Comparison of ENCODE assay signal across 10 cellular contexts in the genomic region with DNA sequence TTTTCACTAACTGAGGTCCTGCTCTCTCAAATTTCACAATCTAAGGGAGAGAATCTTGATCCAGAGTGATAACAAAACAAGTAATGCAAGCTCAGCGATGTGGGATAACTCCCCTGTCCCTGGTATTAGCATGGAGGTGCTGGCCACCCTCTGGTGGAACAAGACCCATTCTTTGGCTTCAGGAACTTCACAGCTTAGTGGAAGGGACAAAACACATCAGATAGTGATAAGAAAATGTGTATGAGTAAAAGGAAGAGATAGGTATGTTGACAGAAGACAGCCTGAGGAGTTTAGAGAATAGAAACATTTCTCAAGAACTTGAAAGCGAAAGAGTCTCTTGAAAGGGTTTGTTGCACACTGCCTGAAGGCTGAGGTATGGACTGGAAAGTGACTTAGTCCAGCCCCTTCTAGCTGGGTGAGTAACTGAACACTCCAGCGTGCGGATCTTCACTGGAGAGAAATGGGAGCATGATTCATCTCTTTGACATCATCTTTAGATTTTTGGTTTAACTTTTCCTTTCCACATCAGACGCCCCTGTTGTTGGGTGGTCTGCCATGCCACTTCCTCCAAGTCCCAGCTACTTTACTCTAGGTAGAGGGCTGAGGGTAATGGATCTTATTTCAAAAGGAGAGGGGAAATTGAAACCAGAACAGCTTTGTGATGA. TPM values are rescaled to one million over a fixed set of nuclear protein-coding genes. Genes with fewer than 3 reads are reported as not detected.
A peak's percentile ranks its signal among the peaks of the same experiment; 100 is the strongest.
DNase-seq lines count a peak whose midpoint lies in the region; ATAC-seq and TF ChIP-seq lines count a peak whose summit lies in the region.
"Had no signal": no experiment of that assay in that cellular context is flagged by ENCODE, and none has a peak within 500 bp of the region (broad histone marks: within the 10 kb centered on the region; RNA-seq: fewer than 3 reads in every experiment).

No MANE protein-coding gene starts in this region.

- H3K9ac ChIP-seq in smooth muscle cell (ENCODE audit: low read depth) = peak overlapping the region; percentile 52

- H3K9me3 Mint-ChIP-seq in activated CD4-positive, alpha-beta T cell treated with anti-CD3 and anti-CD28 coated beads for 36 hours (ENCODE audit: low read depth) = no peaks in the 10 kb centered on the region
- no peaks in the 10 kb centered on the region for H3K9me3 Mint-ChIP-seq in activated T-helper 17 cell treated with anti-CD3 and anti-CD28 coated beads, Interleukin-2, amount 50 U/mL, for 72 hours

- H3K36me3 ChIP-seq in smooth muscle cell (ENCODE audit: low read depth) = no peaks in the 10 kb centered on the region

- H3K4me2 ChIP-seq in smooth muscle cell = peak overlapping the region; percentile 68

- no peaks in the 10 kb centered on the region for H3K27me3 ChIP-seq in smooth muscle cell (ENCODE audit: low read depth)
- H3K27me3 ChIP-seq: body of pancreas had no signal

- peak; percentile 97 for ATAC-seq in activated CD4-positive, alpha-beta T cell treated with anti-CD3 and anti-CD28 coated beads for 36 hours
- ATAC-seq in HG03025 (IDR thresholded peaks at IDR 0.05; ENCODE audit: low FRiP score, unreplicated experiment) = peak; percentile 95
- peak; percentile 95 for ATAC-seq in activated T-helper 17 cell treated with anti-CD3 and anti-CD28 coated beads, Interleukin-2, amount 50 U/mL, for 72 hours (replicated peaks)
- ATAC-seq: body of pancreas had no signal

- H3K4me3 Mint-ChIP-seq in activated CD4-positive, alpha-beta T cell treated with anti-CD3 and anti-CD28 coated beads for 36 hours = no peak overlapping the region
- no peak overlapping the region for H3K4me3 Mint-ChIP-seq in activated T-helper 17 cell treated with anti-CD3 and anti-CD28 coated beads, Interleukin-2, amount 50 U/mL, for 72 hours
- H3K4me3 Mint-ChIP-seq: B cell had no signal

- H3K79me2 ChIP-seq in smooth muscle cell (ENCODE audit: low read depth) = no peaks in the 10 kb centered on the region

- H3K4me1 ChIP-seq in smooth muscle cell (ENCODE audit: low read depth) = peaks cover 42% of the 10 kb centered on the region

- no peaks in the 10 kb centered on the region for H3K36me3 Mint-ChIP-seq in activated CD4-positive, alpha-beta T cell treated with anti-CD3 and anti-CD28 coated beads for 36 hours (ENCODE audit: low read depth)
- no peaks in the 10 kb centered on the region for H3K36me3 Mint-ChIP-seq in activated T-helper 17 cell treated with anti-CD3 and anti-CD28 coated beads, Interleukin-2, amount 50 U/mL, for 72 hours (ENCODE audit: low read depth)

- H3K4me1 Mint-ChIP-seq in activated CD4-positive, alpha-beta T cell treated with anti-CD3 and anti-CD28 coated beads for 36 hours = peaks cover 9% of the 10 kb centered on the region
- H3K4me1 Mint-ChIP-seq in activated T-helper 17 cell treated with anti-CD3 and anti-CD28 coated beads, Interleukin-2, amount 50 U/mL, for 72 hours = no peaks in the 10 kb centered on the region

- H3K27ac Mint-ChIP-seq in activated CD4-positive, alpha-beta T cell treated with anti-CD3 and anti-CD28 coated beads for 36 hours = peak overlapping the region; percentile 62
- no peak overlapping the region for H3K27ac Mint-ChIP-seq in activated T-helper 17 cell treated with anti-CD3 and anti-CD28 coated beads, Interleukin-2, amount 50 U/mL, for 72 hours
- H3K27ac Mint-ChIP-seq: B cell had no signal

- intact Hi-C loops in activated CD4-positive, alpha-beta T cell treated with anti-CD3 and anti-CD28 coated beads for 36 hours (cut with DNase I, micrococcal nuclease) = loop anchor here in 1 of 2 experiments (2.0 kb wide), 1 partner anchor 24 kb away; no protein-coding TSS in a partner anchor

- CTCF ChIA-PET in activated CD4-positive, alpha-beta T cell treated with anti-CD3 and anti-CD28 coated beads for 36 hours (lab: Charles Lee) = interaction anchor here (0.6 to 1.2 kb wide), 3 partner anchors 12 to 259 kb away, joined by 3 read pairs; no protein-coding TSS in a partner anchor

- POLR2A ChIA-PET in activated CD4-positive, alpha-beta T cell treated with anti-CD3 and anti-CD28 coated beads for 36 hours (lab: Charles Lee) = interaction anchor here (0.6 to 1.1 kb wide), 4 partner anchors 25 to 1203 kb away, joined by 3 read pairs; no protein-coding TSS in a partner anchor

- H3K27me3 Mint-ChIP-seq in activated CD4-positive, alpha-beta T cell treated with anti-CD3 and anti-CD28 coated beads for 36 hours = peaks cover 12% of the 10 kb centered on the region
- peaks cover 27% of the 10 kb centered on the region for H3K27me3 Mint-ChIP-seq in activated T-helper 17 cell treated with anti-CD3 and anti-CD28 coated beads, Interleukin-2, amount 50 U/mL, for 72 hours

- H4K20me1 ChIP-seq in smooth muscle cell (ENCODE audit: low read depth) = no peaks in the 10 kb centered on the region

- no peaks in the 10 kb centered on the region for H3K9me3 ChIP-seq in smooth muscle cell (replicated peaks; ENCODE audit: low read depth)
- H3K9me3 ChIP-seq: body of pancreas had no signal

- H2AFZ ChIP-seq in smooth muscle cell (ENCODE audit: low read depth) = no peak overlapping the region

- peak overlapping the region; percentile 93 for H3K27ac ChIP-seq in smooth muscle cell (ENCODE audit: low read depth)
- H3K27ac ChIP-seq: body of pancreas had no signal

- TF ChIP-seq CTCF in smooth muscle cell (IDR thresholded peaks at IDR 0.05; ENCODE audit: borderline replicate concordance, insufficient read depth, poor library complexity, severe bottlenecking) = no peak

- peak; percentile 56 for DNase-seq in activated CD4-positive, alpha-beta T cell treated with anti-CD3 and anti-CD28 coated beads for 36 hours
- no peak for DNase-seq in activated CD4-positive, alpha-beta T cell treated with anti-CD3 and anti-CD28 coated beads for 4 hours
- DNase-seq in smooth muscle cell (lab: John Stamatoyannopoulos, UW; ENCODE audit: unreplicated experiment) (no peak), 8988T (no peak), NCI-H2081 treated with DMSO at 0.1 percent for 48 hours (lab: John Stamatoyannopoulos, UW) (no peak)
- DNase-seq in activated effector memory CD4-positive, alpha-beta T cell treated with anti-CD3 and anti-CD28 coated beads, Interleukin-2, amount 50 U/mL, for 16 hours = no peak
- DNase-seq: body of pancreas had no signal

- 23% methylated on average over 5 of the region's 5 CpGs for WGBS in smooth muscle cell (ENCODE audit: low lambda C conversion rate)

- H3K4me3 ChIP-seq in smooth muscle cell = peak overlapping the region; percentile 3
- H3K4me3 ChIP-seq: body of pancreas had no signal

- H3F3A ChIP-seq in smooth muscle cell (ENCODE audit: low read depth) = peaks cover 18% of the 10 kb centered on the region

RNA-seq across cellular contexts. Expression of a gene that starts 25.4 kb away (rescaled TPM):
- 1 to 10 TPM; 4.5 to 5.7 TPM for total RNA-seq in activated CD4-positive, alpha-beta T cell treated with anti-CD3 and anti-CD28 coated beads for 36 hours
- total RNA-seq in activated T-helper 17 cell treated with anti-CD3 and anti-CD28 coated beads, Interleukin-2, amount 50 U/mL, for 72 hours = 1 to 10 TPM; 3.2 to 4.9 TPM
- 21.9 and 25.5 TPM in 2 replicates for total RNA-seq in smooth muscle cell
- polyA plus RNA-seq in smooth muscle cell = 9.1 and 11.0 TPM in 2 replicates
